13 cellular contexts compared by ENCODE assay signal in the genomic region with DNA sequence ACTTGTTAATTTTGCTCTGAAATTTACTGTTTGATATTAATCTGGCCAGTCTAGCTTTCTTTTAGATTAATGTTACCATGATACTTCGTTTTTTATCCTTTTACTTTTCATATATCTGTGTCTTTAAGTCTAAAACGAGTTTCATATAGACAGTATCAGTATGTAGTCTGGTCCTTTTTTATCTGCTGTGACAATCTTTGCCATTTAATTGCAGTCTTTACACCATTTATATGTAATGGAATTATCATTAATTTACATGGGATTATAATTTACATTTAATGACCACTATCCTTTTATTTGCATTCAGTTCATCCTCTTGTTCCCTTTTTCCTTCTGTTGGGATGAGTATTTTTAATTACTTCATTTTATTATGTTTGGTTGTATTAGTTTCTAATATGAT.
DNase-seq lines count a peak whose midpoint lies in the region; ATAC-seq and TF ChIP-seq lines count a peak whose summit lies in the region.
"Had no signal": no experiment of that assay in that cellular context is flagged by ENCODE, and none has a peak within 500 bp of the region (broad histone marks: within the 10 kb centered on the region; RNA-seq: fewer than 3 reads in every experiment).

No MANE protein-coding gene starts in this region.

- peaks cover 78% of the 10 kb centered on the region for H3K79me2 ChIP-seq in SU-DHL-6 (ENCODE audit: insufficient read depth, low read length)

- DNase-seq in immature natural killer cell (no peak), NCI-H1417 (lab: John Stamatoyannopoulos, UW) (no peak), H4 (ENCODE audit: low spot score) (no peak)
- DNase-seq: BE2C; CD4-positive, alpha-beta memory T cell; DMS153; DMS79 treated with DMSO at 0.1 percent for 48 hours; GDM1 had no signal

- H3K4me1 Mint-ChIP-seq in immature natural killer cell: peaks cover 84 to 94% of the 10 kb centered on the region in 2 donors

- H3F3A ChIP-seq in SU-DHL-6 (ENCODE audit: insufficient read depth): peaks cover 30% of the 10 kb centered on the region

- H3K27me3 ChIP-seq in SU-DHL-6 (ENCODE audit: low read length): no peaks in the 10 kb centered on the region
- H3K27me3 ChIP-seq: BE2C had no signal

- H3K27ac ChIP-seq in HEK293 (ENCODE audit: extremely low read depth, low read depth, low read length) (no peak overlapping the region), SU-DHL-6 (ENCODE audit: low read depth, low read length) (peak overlapping the region; percentile 21; the same call in 1 of the 2 replicates)
- H3K27ac ChIP-seq: C4-2B had no signal

- H3K36me3 ChIP-seq in HEK293 (ENCODE audit: control insufficient read depth in 2 of 2, insufficient read depth in 1 of 2, low read length in 2 of 2): no peaks in the 10 kb centered on the region
- H3K36me3 ChIP-seq in SU-DHL-6 (ENCODE audit: low read length): 0 out of 2 replicates have a peak, but pooled peaks cover 10% of the 10 kb centered on the region
- H3K36me3 ChIP-seq: BE2C had no signal

- H3K9ac ChIP-seq in SU-DHL-6 (ENCODE audit: low read length): no peak overlapping the region

- POLR2A ChIA-PET in HEK293 (lab: Yijun Ruan, JAX): no interaction called here

- no peaks in the 10 kb centered on the region for H3K9me2 ChIP-seq in SU-DHL-6 (replicated peaks; ENCODE audit: insufficient read depth, low read length)

- ATAC-seq in GM19452 (IDR thresholded peaks at IDR 0.05; ENCODE audit: unreplicated experiment): no peak
- ATAC-seq: A549 had no signal

- peaks cover 13% of the 10 kb centered on the region for H3K4me1 ChIP-seq in HEK293 (ENCODE audit: control insufficient read depth, insufficient read depth, low read length)

- H3K9me3 ChIP-seq in HEK293 (ENCODE audit: control insufficient read depth, insufficient read depth, low read depth, low read length) (peaks cover 2% of the 10 kb centered on the region; the same call in 1 of the 2 replicates), SU-DHL-6 (ENCODE audit: insufficient read depth, low read length) (no peaks in the 10 kb centered on the region)
- H3K9me3 ChIP-seq: BE2C had no signal

- no peak overlapping the region for H3K4me2 ChIP-seq in SU-DHL-6 (ENCODE audit: low read depth, low read length, poor library complexity, severe bottlenecking)
- H3K4me2 ChIP-seq: A549 had no signal

- H4K20me1 ChIP-seq in SU-DHL-6 (ENCODE audit: low read depth, low read length): no peaks in the 10 kb centered on the region

- CTCF ChIA-PET in HEK293 (lab: Yijun Ruan, JAX): interaction anchor here (0.7 to 1.0 kb wide), 2 partner anchors 16 to 27 kb away, joined by 3 read pairs; no protein-coding TSS in a partner anchor

- no peak overlapping the region for H2AFZ ChIP-seq in SU-DHL-6 (ENCODE audit: low read depth, low read length, severe bottlenecking)

- H3K27ac Mint-ChIP-seq in immature natural killer cell: peak overlapping the region in 5 of 6 donors; percentile 29 to 94 (median 72)

- peak overlapping the region in 1 of 5 donors; percentile 2 for H3K4me3 Mint-ChIP-seq in immature natural killer cell

- peaks cover 0 to 11% (median 4%) of the 10 kb centered on the region in 3 donors for H3K36me3 Mint-ChIP-seq in immature natural killer cell

- peaks cover 0 to 2% (median 0%) of the 10 kb centered on the region in 3 donors for H3K27me3 Mint-ChIP-seq in immature natural killer cell (ENCODE audit: low read depth in 3 of 3)
- H3K27me3 Mint-ChIP-seq: CD4-positive, alpha-beta memory T cell had no signal

- H3K9me3 Mint-ChIP-seq in immature natural killer cell: no peaks in the 10 kb centered on the region

- no peak for TF ChIP-seq CTCF in HEK293 (tag by site-specific recombination; IDR thresholded peaks at IDR 0.05)
- no peak for TF ChIP-seq CTCF in SU-DHL-6 (IDR thresholded peaks at IDR 0.05; ENCODE audit: insufficient read depth, low read length, poor library complexity, severe bottlenecking)

- no peak overlapping the region for H3K4me3 ChIP-seq in HEK293 (ENCODE audit: low read depth, low read length)
- H3K4me3 ChIP-seq in SU-DHL-6 (ENCODE audit: insufficient read depth, low read length, poor library complexity, severe bottlenecking): no peak overlapping the region
- H3K4me3 ChIP-seq: A549 had no signal

TF ChIP-seq in HEK293, 187 proteins besides CTCF, POLR2A, EP300 and RAD21:
- peak; percentile 69 for TF ChIP-seq SETDB1 (IDR thresholded peaks at IDR 0.05; ENCODE audit: insufficient read length, low read length)
- TF ChIP-seq, protein P1, sequence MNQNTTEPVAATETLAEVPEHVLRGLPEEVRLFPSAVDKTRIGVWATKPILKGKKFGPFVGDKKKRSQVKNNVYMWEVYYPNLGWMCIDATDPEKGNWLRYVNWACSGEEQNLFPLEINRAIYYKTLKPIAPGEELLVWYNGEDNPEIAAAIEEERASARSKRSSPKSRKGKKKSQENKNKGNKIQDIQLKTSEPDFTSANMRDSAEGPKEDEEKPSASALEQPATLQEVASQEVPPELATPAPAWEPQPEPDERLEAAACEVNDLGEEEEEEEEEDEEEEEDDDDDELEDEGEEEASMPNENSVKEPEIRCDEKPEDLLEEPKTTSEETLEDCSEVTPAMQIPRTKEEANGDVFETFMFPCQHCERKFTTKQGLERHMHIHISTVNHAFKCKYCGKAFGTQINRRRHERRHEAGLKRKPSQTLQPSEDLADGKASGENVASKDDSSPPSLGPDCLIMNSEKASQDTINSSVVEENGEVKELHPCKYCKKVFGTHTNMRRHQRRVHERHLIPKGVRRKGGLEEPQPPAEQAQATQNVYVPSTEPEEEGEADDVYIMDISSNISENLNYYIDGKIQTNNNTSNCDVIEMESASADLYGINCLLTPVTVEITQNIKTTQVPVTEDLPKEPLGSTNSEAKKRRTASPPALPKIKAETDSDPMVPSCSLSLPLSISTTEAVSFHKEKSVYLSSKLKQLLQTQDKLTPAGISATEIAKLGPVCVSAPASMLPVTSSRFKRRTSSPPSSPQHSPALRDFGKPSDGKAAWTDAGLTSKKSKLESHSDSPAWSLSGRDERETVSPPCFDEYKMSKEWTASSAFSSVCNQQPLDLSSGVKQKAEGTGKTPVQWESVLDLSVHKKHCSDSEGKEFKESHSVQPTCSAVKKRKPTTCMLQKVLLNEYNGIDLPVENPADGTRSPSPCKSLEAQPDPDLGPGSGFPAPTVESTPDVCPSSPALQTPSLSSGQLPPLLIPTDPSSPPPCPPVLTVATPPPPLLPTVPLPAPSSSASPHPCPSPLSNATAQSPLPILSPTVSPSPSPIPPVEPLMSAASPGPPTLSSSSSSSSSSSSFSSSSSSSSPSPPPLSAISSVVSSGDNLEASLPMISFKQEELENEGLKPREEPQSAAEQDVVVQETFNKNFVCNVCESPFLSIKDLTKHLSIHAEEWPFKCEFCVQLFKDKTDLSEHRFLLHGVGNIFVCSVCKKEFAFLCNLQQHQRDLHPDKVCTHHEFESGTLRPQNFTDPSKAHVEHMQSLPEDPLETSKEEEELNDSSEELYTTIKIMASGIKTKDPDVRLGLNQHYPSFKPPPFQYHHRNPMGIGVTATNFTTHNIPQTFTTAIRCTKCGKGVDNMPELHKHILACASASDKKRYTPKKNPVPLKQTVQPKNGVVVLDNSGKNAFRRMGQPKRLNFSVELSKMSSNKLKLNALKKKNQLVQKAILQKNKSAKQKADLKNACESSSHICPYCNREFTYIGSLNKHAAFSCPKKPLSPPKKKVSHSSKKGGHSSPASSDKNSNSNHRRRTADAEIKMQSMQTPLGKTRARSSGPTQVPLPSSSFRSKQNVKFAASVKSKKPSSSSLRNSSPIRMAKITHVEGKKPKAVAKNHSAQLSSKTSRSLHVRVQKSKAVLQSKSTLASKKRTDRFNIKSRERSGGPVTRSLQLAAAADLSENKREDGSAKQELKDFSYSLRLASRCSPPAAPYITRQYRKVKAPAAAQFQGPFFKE (tag by site-specific recombination; IDR thresholded peaks at IDR 0.05; ENCODE audit: borderline replicate concordance): no peak
- no peak for TF ChIP-seq ZNF785 (tag by site-specific recombination; IDR thresholded peaks at IDR 0.05)
- TF ChIP-seq, protein P2, sequence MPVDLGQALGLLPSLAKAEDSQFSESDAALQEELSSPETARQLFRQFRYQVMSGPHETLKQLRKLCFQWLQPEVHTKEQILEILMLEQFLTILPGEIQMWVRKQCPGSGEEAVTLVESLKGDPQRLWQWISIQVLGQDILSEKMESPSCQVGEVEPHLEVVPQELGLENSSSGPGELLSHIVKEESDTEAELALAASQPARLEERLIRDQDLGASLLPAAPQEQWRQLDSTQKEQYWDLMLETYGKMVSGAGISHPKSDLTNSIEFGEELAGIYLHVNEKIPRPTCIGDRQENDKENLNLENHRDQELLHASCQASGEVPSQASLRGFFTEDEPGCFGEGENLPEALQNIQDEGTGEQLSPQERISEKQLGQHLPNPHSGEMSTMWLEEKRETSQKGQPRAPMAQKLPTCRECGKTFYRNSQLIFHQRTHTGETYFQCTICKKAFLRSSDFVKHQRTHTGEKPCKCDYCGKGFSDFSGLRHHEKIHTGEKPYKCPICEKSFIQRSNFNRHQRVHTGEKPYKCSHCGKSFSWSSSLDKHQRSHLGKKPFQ (tag by site-specific recombination; IDR thresholded peaks at IDR 0.05): no peak
